Comparison of ENCODE assay signal across 11 cellular contexts in the genomic region with DNA sequence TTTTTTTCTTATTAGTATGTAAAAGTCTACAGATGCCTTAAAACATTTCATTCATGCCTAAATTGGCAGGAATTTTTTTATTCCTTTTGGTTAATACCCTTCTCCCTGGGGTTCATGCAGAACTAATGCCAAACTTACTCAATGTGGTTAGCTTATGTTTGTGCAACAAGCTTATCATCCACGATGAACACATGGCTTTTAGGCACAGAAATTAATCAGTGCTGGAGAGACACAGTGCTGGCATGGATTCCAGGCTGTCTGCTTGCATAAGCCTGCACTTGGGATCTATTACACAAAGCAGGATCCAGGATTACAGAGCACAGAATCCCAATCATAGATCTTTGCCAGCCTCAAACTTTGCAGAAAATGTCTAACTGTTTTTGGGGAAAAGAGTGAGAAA.
A peak's percentile ranks its signal among the peaks of the same experiment; 100 is the strongest.
DNase-seq lines count a peak whose midpoint lies in the region; ATAC-seq and TF ChIP-seq lines count a peak whose summit lies in the region.
"Had no signal": no experiment of that assay in that cellular context is flagged by ENCODE, and none has a peak within 500 bp of the region (broad histone marks: within the 10 kb centered on the region; RNA-seq: fewer than 3 reads in every experiment).

No MANE protein-coding gene starts in this region.

- H3K4me3 ChIP-seq in IMR-90 (ENCODE audit: insufficient read depth, low read depth, low read length) (no peak overlapping the region), choroid plexus epithelial cell (ENCODE audit: low read depth, low read length) (no peak overlapping the region), lower leg skin (ENCODE audit: low read depth, poor library complexity, severe bottlenecking) (no peak overlapping the region), uterus (no peak overlapping the region)

- peak overlapping the region; percentile 67; the same call in 1 of the 2 replicates for H3K27ac ChIP-seq in IMR-90 (ENCODE audit: insufficient read depth, low read length)
- no peak overlapping the region for H3K27ac ChIP-seq in uterus

- TF ChIP-seq CTCF in IMR-90 (conservative IDR thresholded peaks at IDR 0.05; ENCODE audit: low read depth, low read length), result no peak
- TF ChIP-seq CTCF in choroid plexus epithelial cell (conservative IDR thresholded peaks at IDR 0.05; ENCODE audit: low read depth, low read length), result no peak
- TF ChIP-seq CTCF in lower leg skin (IDR thresholded peaks at IDR 0.05), result no peak
- no peak for TF ChIP-seq CTCF in uterus (IDR thresholded peaks at IDR 0.05)
- TF ChIP-seq CTCF in glutamatergic neuron (IDR thresholded peaks at IDR 0.05; ENCODE audit: partially characterized antibody, unreplicated experiment), result no peak

- peaks cover 9% of the 10 kb centered on the region for H3K36me3 ChIP-seq in IMR-90 (ENCODE audit: control insufficient read depth, insufficient read depth, low read length)
- H3K36me3 ChIP-seq in uterus, result no peaks in the 10 kb centered on the region

- WGBS in IMR-90 (ENCODE audit: extremely low coverage in 2 of 2, insufficient read length in 1 of 2), 2 experiments, result no CpG with 5 or more reads among the region's 1 CpG
- WGBS in lower leg skin, 2 donors, result 19 to 25% methylated on average over 1 of the region's 1 CpG

- no peak overlapping the region; the same call in 1 of the 2 replicates for H3K56ac ChIP-seq in IMR-90 (ENCODE audit: extremely low read depth, insufficient read depth, low read length)

- peak; percentile 69 for ATAC-seq in IMR-90 (ENCODE audit: low read depth)
- ATAC-seq: natural killer cell treated with Interleukin-12 subunit alpha and Interleukin-12 subunit beta and Interleukin-15 and Interleukin-18, amount 100 ng/mL, for 72 hours had no signal

- peaks cover 1% of the 10 kb centered on the region for H3K9me3 Mint-ChIP-seq in glutamatergic neuron (ENCODE audit: unreplicated experiment)
- H3K9me3 Mint-ChIP-seq: activated naive CD4-positive, alpha-beta T cell treated with anti-CD3 and anti-CD28 coated beads, Interleukin-2, amount 50 U/mL, for 24 hours had no signal

- H3K9me1 ChIP-seq in IMR-90 (ENCODE audit: insufficient read depth, low read length), result peaks cover 11% of the 10 kb centered on the region

- in situ Hi-C loops in IMR-90 (cut with MboI; ENCODE audit: low sequenced_read_pairs), result loop anchor here (5.0 kb wide), 1 partner anchor 204 kb away; no protein-coding TSS in a partner anchor

- H2BK20ac ChIP-seq in IMR-90 (ENCODE audit: low read depth, low read length), result peak overlapping the region; percentile 20

- no peak overlapping the region for H2AK9ac ChIP-seq in IMR-90 (replicated peaks; ENCODE audit: low read depth, low read length, poor library complexity)

- no TSS peak for BruUV-seq in IMR-90 (replicated peaks; lab: Mats Ljungman, UMichigan)

- H4K91ac ChIP-seq in IMR-90 (ENCODE audit: insufficient read depth, low read depth, low read length), result peak overlapping the region; percentile 7

- no peak overlapping the region for H3K18ac ChIP-seq in IMR-90 (ENCODE audit: low read depth, low read length)

- CTCF ChIA-PET in IMR-90 (lab: Yijun Ruan, JAX), result interaction anchor here (0.6 kb wide), 1 partner anchor 721 kb away, joined by 3 read pairs; no protein-coding TSS in a partner anchor

- no peaks in the 10 kb centered on the region for H4K20me1 ChIP-seq in IMR-90 (ENCODE audit: insufficient read depth, low read length)

- H2BK120ac ChIP-seq in IMR-90 (ENCODE audit: low read depth, low read length), result peak overlapping the region; percentile 49

- H3K36me3 Mint-ChIP-seq in glutamatergic neuron (ENCODE audit: unreplicated experiment), result no peaks in the 10 kb centered on the region
- H3K36me3 Mint-ChIP-seq: activated naive CD4-positive, alpha-beta T cell treated with anti-CD3 and anti-CD28 coated beads, Interleukin-2, amount 50 U/mL, for 24 hours had no signal

- H2BK15ac ChIP-seq in IMR-90 (ENCODE audit: low read depth, low read length), result no peak overlapping the region

- no peak for TF ChIP-seq RAD21 in IMR-90 (IDR thresholded peaks at IDR 0.05; ENCODE audit: low read length)

- TF ChIP-seq POLR2A in IMR-90 (IDR thresholded peaks at IDR 0.05; ENCODE audit: low read depth, low read length) (no peak), lower leg skin (IDR thresholded peaks at IDR 0.05) (no peak), uterus (IDR thresholded peaks at IDR 0.05) (no peak)

- H3K4ac ChIP-seq in IMR-90 (ENCODE audit: low read depth, low read length), result no peak overlapping the region

- no peak overlapping the region for H3K4me3 Mint-ChIP-seq in glutamatergic neuron (ENCODE audit: unreplicated experiment)
- H3K4me3 Mint-ChIP-seq: activated B cell treated with CpG ODN at 0.5 μM for 24 hours; activated naive CD4-positive, alpha-beta T cell treated with anti-CD3 and anti-CD28 coated beads, Interleukin-2, amount 50 U/mL, for 24 hours; natural killer cell treated with Interleukin-12 subunit alpha and Interleukin-12 subunit beta and Interleukin-15 and Interleukin-18, amount 100 ng/mL, for 72 hours had no signal

- H4K5ac ChIP-seq in IMR-90 (ENCODE audit: low read depth, low read length), result no peak overlapping the region

- H3K79me1 ChIP-seq in IMR-90 (ENCODE audit: low read depth in 1 of 2, low read length in 2 of 2), result peaks cover 35 to 39% of the 10 kb centered on the region in 2 experiments

- no peak overlapping the region for H3K27ac Mint-ChIP-seq in glutamatergic neuron (ENCODE audit: unreplicated experiment)
- H3K27ac Mint-ChIP-seq: activated B cell treated with CpG ODN at 0.5 μM for 24 hours; activated naive CD4-positive, alpha-beta T cell treated with anti-CD3 and anti-CD28 coated beads, Interleukin-2, amount 50 U/mL, for 24 hours; natural killer cell treated with Interleukin-12 subunit alpha and Interleukin-12 subunit beta and Interleukin-15 and Interleukin-18, amount 100 ng/mL, for 72 hours had no signal

- POLR2A ChIA-PET in IMR-90 (lab: Charles Lee; ENCODE audit: unreplicated experiment), result interaction anchor here (0.7 to 0.9 kb wide), 2 partner anchors 42 to 65 kb away, joined by 3 read pairs; no protein-coding TSS in a partner anchor

- peak overlapping the region; percentile 38 to 81; a peak in 1 of 4 replicates for H4K8ac ChIP-seq in IMR-90 (ENCODE audit: low read depth in 2 of 2, low read length in 2 of 2)

- H3K4me1 ChIP-seq in IMR-90 (ENCODE audit: control insufficient read depth, insufficient read depth, low read length), result peaks cover 13% of the 10 kb centered on the region
- H3K4me1 ChIP-seq in uterus, result no peaks in the 10 kb centered on the region

- H3K9ac ChIP-seq in IMR-90 (ENCODE audit: low read depth, low read length), result no peak overlapping the region

- H3K14ac ChIP-seq in IMR-90 (replicated peaks; ENCODE audit: low read depth, low read length), result no peak overlapping the region

- H2AK5ac ChIP-seq in IMR-90 (ENCODE audit: low read depth, low read length), result no peak overlapping the region

- H3K9me3 ChIP-seq in IMR-90 (ENCODE audit: control insufficient read depth, insufficient read depth, low read length) (no peaks in the 10 kb centered on the region), uterus (no peaks in the 10 kb centered on the region)

- intact Hi-C loops in IMR-90 (cut with micrococcal nuclease) (loop anchor here (2.0 to 10.0 kb wide), 3 partner anchors 124 to 371 kb away; no protein-coding TSS in a partner anchor), lower leg skin (cut with DNase I; ENCODE audit: low total_unique reads) (no loop called here), uterus (cut with DNase I; ENCODE audit: low total_unique reads) (no loop called here)

- dilution Hi-C loops in IMR-90 (cut with HindIII; ENCODE audit: low sequenced_read_pairs, unreplicated experiment), result no loop called here

- peaks cover 7% of the 10 kb centered on the region for H3K4me1 Mint-ChIP-seq in glutamatergic neuron (ENCODE audit: low read depth, unreplicated experiment)
- H3K4me1 Mint-ChIP-seq: activated B cell treated with CpG ODN at 0.5 μM for 24 hours; activated naive CD4-positive, alpha-beta T cell treated with anti-CD3 and anti-CD28 coated beads, Interleukin-2, amount 50 U/mL, for 24 hours had no signal

- H3K4me2 ChIP-seq in IMR-90 (ENCODE audit: low read depth, low read length), result no peak overlapping the region

- H3K27me3 ChIP-seq in IMR-90 (ENCODE audit: control insufficient read depth, insufficient read depth, low read length) (no peaks in the 10 kb centered on the region), uterus (no peaks in the 10 kb centered on the region)

- H2BK5ac ChIP-seq in IMR-90 (ENCODE audit: low read depth, low read length, poor library complexity, severe bottlenecking), result peak overlapping the region; percentile 95

- H3K27me3 Mint-ChIP-seq in glutamatergic neuron (ENCODE audit: unreplicated experiment), result no peaks in the 10 kb centered on the region
- H3K27me3 Mint-ChIP-seq: activated B cell treated with CpG ODN at 0.5 μM for 24 hours; activated naive CD4-positive, alpha-beta T cell treated with anti-CD3 and anti-CD28 coated beads, Interleukin-2, amount 50 U/mL, for 24 hours; natural killer cell treated with Interleukin-12 subunit alpha and Interleukin-12 subunit beta and Interleukin-15 and Interleukin-18, amount 100 ng/mL, for 72 hours had no signal

- no peak overlapping the region for H2AFZ ChIP-seq in IMR-90 (replicated peaks; ENCODE audit: low read length, poor library complexity)

- DNase-seq in IMR-90, result peak; percentile 98
- peak; percentile 83 for DNase-seq in choroid plexus epithelial cell (ENCODE audit: low read depth)
- DNase-seq in lower leg skin (ENCODE audit: low spot score in 2 of 2), result peak; percentile 56 to 90
- peak; percentile 42 to 57 for DNase-seq in uterus
- no peak for DNase-seq in HuH-7.5 (ENCODE audit: low spot score)
- no peak for DNase-seq in medulla oblongata (ENCODE audit: extremely low spot score)
- no peak for DNase-seq in glutamatergic neuron
- DNase-seq: activated B cell treated with CpG ODN at 0.5 μM for 24 hours; NK-92 treated with Interleukin-12 subunit alpha and Interleukin-12 subunit beta, amount 100 ng/mL, for 24 hours had no signal

- H3K23ac ChIP-seq in IMR-90 (ENCODE audit: low read depth, low read length), result no peak overlapping the region

TF ChIP-seq in IMR-90, 13 proteins besides CTCF, POLR2A, EP300 and RAD21 (continues in another document):
- TF ChIP-seq NFE2L2 (IDR thresholded peaks at IDR 0.05; ENCODE audit: low read depth, low read length) (no peak), MAFK (IDR thresholded peaks at IDR 0.05; ENCODE audit: low read depth, low read length) (no peak), FOS (IDR thresholded peaks at IDR 0.05; ENCODE audit: low read depth, low read length) (0 out of 2 replicates have a peak, but pooled peaks have one; percentile 19), RFX5 (IDR thresholded peaks at IDR 0.05; ENCODE audit: low read depth, low read length) (peak; percentile 57; the same call in 1 of the 2 replicates)

Comparison
In these comparisons a context has a peak if more than half of its experiments do, and no peak if none do; other contexts are left out.
1. DNase-seq: peak in IMR-90 (single experiment), choroid plexus epithelial cell (single experiment), lower leg skin (2 of 2) and uterus (2 of 2); none in HuH-7.5 (single experiment), medulla oblongata (single experiment) and glutamatergic neuron (single experiment).